ENCODE assay signal across 20 cellular contexts in the genomic region with DNA sequence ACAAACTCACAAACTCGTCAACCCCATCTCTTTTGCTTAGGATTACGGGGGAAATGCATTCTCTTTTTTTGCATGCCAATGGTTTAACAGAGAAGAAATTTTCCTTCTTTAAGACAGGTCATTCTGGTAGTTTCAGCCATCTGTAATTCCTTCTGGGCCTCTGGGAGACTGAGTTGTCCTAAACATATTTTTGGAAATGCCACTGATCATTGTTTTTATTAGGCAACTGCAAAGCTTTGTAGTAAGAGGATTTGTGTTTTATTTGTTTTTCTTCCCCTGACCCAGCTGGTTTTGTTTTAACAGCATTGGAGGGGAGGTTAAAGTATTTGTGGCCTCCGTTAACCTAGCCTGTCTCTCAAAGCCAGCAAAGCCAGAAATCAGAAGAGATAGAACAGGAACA.
"Had no signal": no experiment of that assay in that cellular context is flagged by ENCODE, and none has a peak within 500 bp of the region (broad histone marks: within the 10 kb centered on the region; RNA-seq: fewer than 3 reads in every experiment).

No MANE protein-coding gene starts in this region.

- H3K4me3 Mint-ChIP-seq: activated naive CD8-positive, alpha-beta T cell treated with anti-CD3 and anti-CD28 coated beads, Interleukin-2, amount 50 U/mL, for 24 hours; activated T-helper 17 cell treated with anti-CD3 and anti-CD28 coated beads, Interleukin-2, amount 50 U/mL, for 72 hours; naive thymus-derived CD8-positive, alpha-beta T cell had no signal

- H3K9me3 Mint-ChIP-seq: activated naive CD8-positive, alpha-beta T cell treated with anti-CD3 and anti-CD28 coated beads, Interleukin-2, amount 50 U/mL, for 24 hours; naive thymus-derived CD8-positive, alpha-beta T cell had no signal

- H3K27ac Mint-ChIP-seq: activated naive CD8-positive, alpha-beta T cell treated with anti-CD3 and anti-CD28 coated beads, Interleukin-2, amount 50 U/mL, for 24 hours; activated T-helper 17 cell treated with anti-CD3 and anti-CD28 coated beads, Interleukin-2, amount 50 U/mL, for 72 hours; naive thymus-derived CD8-positive, alpha-beta T cell; progenitor cell of endocrine pancreas had no signal

- ATAC-seq: activated naive CD8-positive, alpha-beta T cell treated with anti-CD3 and anti-CD28 coated beads, Interleukin-2, amount 50 U/mL, for 24 hours; activated T-helper 17 cell treated with anti-CD3 and anti-CD28 coated beads, Interleukin-2, amount 50 U/mL, for 72 hours; foreskin keratinocyte; mucosa of descending colon; naive thymus-derived CD8-positive, alpha-beta T cell; SK-N-SH treated with all-trans-retinoic acid at 6 μM for 48 hours had no signal

- H3K36me3 ChIP-seq: ascending aorta, spleen, stomach had no signal

- H3K27me3 Mint-ChIP-seq: progenitor cell of endocrine pancreas had no signal

- H3K4me1 ChIP-seq: foreskin keratinocyte, spleen had no signal

- DNase-seq: activated CD4-positive, CD25-positive, alpha-beta regulatory T cell treated with anti-CD3 and anti-CD28 coated beads, Interleukin-2, amount 50 U/mL, for 72 hours; activated naive CD4-positive, alpha-beta T cell treated with Interleukin-2 at 50 U/mL for 16 hours; activated naive CD8-positive, alpha-beta T cell treated with anti-CD3 and anti-CD28 coated beads, Interleukin-2, amount 50 U/mL, for 24 hours; activated T-cell treated with anti-CD3 and anti-CD28 coated beads for 4 hours; dermis blood vessel endothelial cell; foreskin keratinocyte; kidney glomerular epithelial cell; mammary epithelial cell; mucosa of descending colon; naive thymus-derived CD8-positive, alpha-beta T cell; occipital lobe; right cardiac atrium; spleen; stomach had no signal

- H3K4me1 Mint-ChIP-seq: activated T-helper 17 cell treated with anti-CD3 and anti-CD28 coated beads, Interleukin-2, amount 50 U/mL, for 72 hours; naive thymus-derived CD8-positive, alpha-beta T cell had no signal

- H3K9me3 ChIP-seq: mucosa of descending colon, spleen, stomach, thoracic aorta had no signal

- H3K27me3 ChIP-seq: ascending aorta, foreskin keratinocyte, stomach had no signal

- FAIRE-seq: urothelium cell line had no signal

- H3K27ac ChIP-seq: ascending aorta, foreskin keratinocyte, stomach, thoracic aorta had no signal

- H3K4me3 ChIP-seq: ascending aorta, mucosa of descending colon, spleen, stomach, thoracic aorta had no signal
